In genomic region chr1:148951336-148952227, GRCh38 we compare ENCODE assay signal across 8 cellular contexts.
DNase-seq lines count a peak whose midpoint lies in the region; ATAC-seq and TF ChIP-seq lines count a peak whose summit lies in the region.
"Not testable (repeated sequence)": the region's sequence is repeated elsewhere in the genome, so short reads cannot be mapped to it uniquely, and the experiment has no call there.

No MANE protein-coding gene starts in this region.

- H2AFZ ChIP-seq in IMR-90 (replicated peaks; ENCODE audit: low read length, poor library complexity), result peak overlapping the region; percentile 85
- H2AFZ ChIP-seq in OCI-LY7 (ENCODE audit: low read length), result 0 out of 2 replicates have a peak overlapping the region, but pooled peaks have one; percentile 41

- peak overlapping the region; percentile 90 for H3K4me2 ChIP-seq in IMR-90 (ENCODE audit: low read depth, low read length)
- peak overlapping the region; percentile 48 for H3K4me2 ChIP-seq in OCI-LY7 (ENCODE audit: low read length)

- peak overlapping the region; percentile 8; the same call in 1 of the 2 replicates for H2AK5ac ChIP-seq in IMR-90 (ENCODE audit: low read depth, low read length)

- peaks cover 16 to 22% (median 18%) of the 10 kb centered on the region in 3 donors for H3K4me1 Mint-ChIP-seq in CD8-positive, alpha-beta memory T cell

- H3K9me1 ChIP-seq in IMR-90 (ENCODE audit: insufficient read depth, low read length), result not testable (repeated sequence)

- dilution Hi-C loops in IMR-90 (cut with HindIII; ENCODE audit: low sequenced_read_pairs, unreplicated experiment), result not testable (repeated sequence)

- not testable (repeated sequence) for TF ChIP-seq CTCF in IMR-90 (conservative IDR thresholded peaks at IDR 0.05; ENCODE audit: low read depth, low read length)
- TF ChIP-seq CTCF in OCI-LY7 (conservative IDR thresholded peaks at IDR 0.05; ENCODE audit: low read length), result peak; percentile 30; the same call in 1 of the 2 replicates

- H2AK9ac ChIP-seq in IMR-90 (replicated peaks; ENCODE audit: low read depth, low read length, poor library complexity), result not testable (repeated sequence)

- intact Hi-C loops in IMR-90 (cut with micrococcal nuclease); OCI-LY7 (cut with micrococcal nuclease; ENCODE audit: unreplicated experiment): not testable (repeated sequence)

- peak overlapping the region; percentile 87 for H3K14ac ChIP-seq in IMR-90 (replicated peaks; ENCODE audit: low read depth, low read length)

- POLR2A ChIA-PET in CD8-positive, alpha-beta memory T cell (lab: Charles Lee); IMR-90 (lab: Charles Lee; ENCODE audit: unreplicated experiment); OCI-LY7 (lab: Charles Lee): not testable (repeated sequence)

- H3K4me1 ChIP-seq in CD8-positive, alpha-beta memory T cell (ENCODE audit: insufficient read depth, low read length); IMR-90 (ENCODE audit: control insufficient read depth, insufficient read depth, low read length); mononuclear cell (ENCODE audit: insufficient read depth, low read length): not testable (repeated sequence)
- peaks cover 25% of the 10 kb centered on the region for H3K4me1 ChIP-seq in OCI-LY7 (ENCODE audit: insufficient read depth, low read length, poor library complexity, severe bottlenecking)

- not testable (repeated sequence) for H3K9me3 Mint-ChIP-seq in CD8-positive, alpha-beta memory T cell

- H3K36me3 ChIP-seq in CD8-positive, alpha-beta memory T cell (ENCODE audit: insufficient read depth, low read length); IMR-90 (ENCODE audit: control insufficient read depth, insufficient read depth, low read length); OCI-LY7 (ENCODE audit: insufficient read depth, low read length): not testable (repeated sequence)

- DNase-seq in CD8-positive, alpha-beta memory T cell, result peak; percentile 50 to 77 (median 66)
- DNase-seq in IMR-90 (peak; percentile 77), OCI-LY7 (ENCODE audit: low spot score) (peak; percentile 92), activated T-cell treated with anti-CD3 and anti-CD28 coated beads for 1 hour (ENCODE audit: low read depth) (peak; percentile 46), epithelial cell of prostate (ENCODE audit: low read depth, low spot score) (peak; percentile 74)
- peak; percentile 19 for DNase-seq in stimulated activated CD8-positive, alpha-beta memory T cell treated with anti-CD3 and anti-CD28 coated beads, Interleukin-12 subunit alpha, Interleukin-12 subunit beta, amount 100 ng/mL, for 24 hours (ENCODE audit: extremely low read depth)

- H4K5ac ChIP-seq in IMR-90 (ENCODE audit: low read depth, low read length), result peak overlapping the region; percentile 89

- H2BK5ac ChIP-seq in IMR-90 (ENCODE audit: low read depth, low read length, poor library complexity, severe bottlenecking), result peak overlapping the region; percentile 87

- peak overlapping the region; percentile 93 to 94; a peak in 3 of 4 replicates for H4K8ac ChIP-seq in IMR-90 (ENCODE audit: low read depth in 2 of 2, low read length in 2 of 2)

- 10% methylated on average over 2 of the region's 44 CpGs; no CpG with 5 or more reads in 1 of the 2 experiments for WGBS in IMR-90 (ENCODE audit: extremely low coverage in 2 of 2, insufficient read length in 1 of 2), 2 experiments

- H2BK15ac ChIP-seq in IMR-90 (ENCODE audit: low read depth, low read length), result peak overlapping the region; percentile 22; the same call in 1 of the 3 replicates

- TF ChIP-seq RAD21 in IMR-90 (IDR thresholded peaks at IDR 0.05; ENCODE audit: low read length), result not testable (repeated sequence)

- H3K56ac ChIP-seq in IMR-90 (ENCODE audit: extremely low read depth, insufficient read depth, low read length), result peak overlapping the region; percentile 80

- peak overlapping the region; percentile 90 for H3K4ac ChIP-seq in IMR-90 (ENCODE audit: low read depth, low read length)

- peak overlapping the region; percentile 73; the same call in 1 of the 2 replicates for H3K23ac ChIP-seq in IMR-90 (ENCODE audit: low read depth, low read length)

- H3K4me3 Mint-ChIP-seq in CD8-positive, alpha-beta memory T cell, result peak overlapping the region; percentile 63 to 94 (median 84)

- H3K79me1 ChIP-seq in IMR-90 (ENCODE audit: low read depth in 1 of 2, low read length in 2 of 2), result not testable (repeated sequence)

- peak overlapping the region; percentile 71; the same call in 1 of the 2 replicates for H3K18ac ChIP-seq in IMR-90 (ENCODE audit: low read depth, low read length)

- not testable (repeated sequence) for H3K9me2 ChIP-seq in OCI-LY7 (ENCODE audit: insufficient read depth, low read length)

- not testable (repeated sequence) for H3K9me3 ChIP-seq in CD8-positive, alpha-beta memory T cell (ENCODE audit: low read length); IMR-90 (ENCODE audit: control insufficient read depth, insufficient read depth, low read length); OCI-LY7 (ENCODE audit: low read length); mononuclear cell (ENCODE audit: low read depth, low read length)

- H3K27ac ChIP-seq in CD8-positive, alpha-beta memory T cell (ENCODE audit: low read depth, low read length), result not testable (repeated sequence)
- H3K27ac ChIP-seq in IMR-90 (ENCODE audit: insufficient read depth, low read length), result peak overlapping the region; percentile 76
- H3K27ac ChIP-seq in OCI-LY7 (ENCODE audit: low read depth, low read length, poor library complexity, severe bottlenecking), result peak overlapping the region; percentile 68
- H3K27ac ChIP-seq in epithelial cell of prostate, result peak overlapping the region; percentile 82

- H4K20me1 ChIP-seq in IMR-90 (ENCODE audit: insufficient read depth, low read length); OCI-LY7 (ENCODE audit: insufficient read depth, low read length): not testable (repeated sequence)

- peak overlapping the region; percentile 20 to 93 (median 82) for H3K27ac Mint-ChIP-seq in CD8-positive, alpha-beta memory T cell

- H4K91ac ChIP-seq in IMR-90 (ENCODE audit: insufficient read depth, low read depth, low read length), result peak overlapping the region; percentile 80

- not testable (repeated sequence) for TF ChIP-seq POLR2A in IMR-90 (IDR thresholded peaks at IDR 0.05; ENCODE audit: low read depth, low read length)

- not testable (repeated sequence) for H3K27me3 Mint-ChIP-seq in CD8-positive, alpha-beta memory T cell

- not testable (repeated sequence) for H3K27me3 ChIP-seq in CD8-positive, alpha-beta memory T cell (ENCODE audit: insufficient read depth, low read length, poor library complexity, severe bottlenecking); IMR-90 (ENCODE audit: control insufficient read depth, insufficient read depth, low read length); mononuclear cell (ENCODE audit: insufficient read depth, low read length)

- H3K4me3 ChIP-seq in CD8-positive, alpha-beta memory T cell (ENCODE audit: low read length), result peak overlapping the region; percentile 39
- H3K4me3 ChIP-seq in IMR-90 (ENCODE audit: insufficient read depth, low read depth, low read length) (peak overlapping the region; percentile 57), OCI-LY7 (ENCODE audit: low read depth, low read length, poor library complexity, severe bottlenecking) (peak overlapping the region; percentile 76), mononuclear cell (ENCODE audit: low read length) (peak overlapping the region; percentile 48)

- CTCF ChIA-PET in CD8-positive, alpha-beta memory T cell (lab: Charles Lee); IMR-90 (lab: Yijun Ruan, JAX); OCI-LY7 (lab: Charles Lee; ENCODE audit: unreplicated experiment): not testable (repeated sequence)

- TSS peak; percentile 92 for BruUV-seq in IMR-90 (replicated peaks; lab: Mats Ljungman, UMichigan)
- BruUV-seq in OCI-LY7 (replicated peaks; lab: Mats Ljungman, UMichigan), result TSS peak; percentile 73

- H3K9ac ChIP-seq in IMR-90 (ENCODE audit: low read depth, low read length), result peak overlapping the region; percentile 76

- peak overlapping the region; percentile 72; the same call in 1 of the 2 replicates for H2BK20ac ChIP-seq in IMR-90 (ENCODE audit: low read depth, low read length)

- H3K79me2 ChIP-seq in OCI-LY7 (ENCODE audit: insufficient read depth, low read depth, low read length), result peaks cover 38% of the 10 kb centered on the region

- peak; percentile 64 for ATAC-seq in GM21619 (IDR thresholded peaks at IDR 0.05; ENCODE audit: unreplicated experiment)
- peak; percentile 73 for ATAC-seq in IMR-90 (ENCODE audit: low read depth)

- H2BK120ac ChIP-seq in IMR-90 (ENCODE audit: low read depth, low read length), result peak overlapping the region; percentile 86; the same call in 1 of the 2 replicates

- H3K36me3 Mint-ChIP-seq in CD8-positive, alpha-beta memory T cell, result not testable (repeated sequence)

- in situ Hi-C loops in IMR-90 (cut with MboI; ENCODE audit: low sequenced_read_pairs), result not testable (repeated sequence)

Comparison
In these comparisons a context has a peak if more than half of its experiments do, and no peak if none do; other contexts are left out.
1. DNase-seq: peak in every context shown above with its lines; median percentile 92 in OCI-LY7; 77 in IMR-90; 74 in epithelial cell of prostate; 66 in CD8-positive, alpha-beta memory T cell; 46 in activated T-cell treated with anti-CD3 and anti-CD28 coated beads for 1 hour; 19 in stimulated activated CD8-positive, alpha-beta memory T cell treated with anti-CD3 and anti-CD28 coated beads, Interleukin-12 subunit alpha, Interleukin-12 subunit beta, amount 100 ng/mL, for 24 hours.